In the genomic region with DNA sequence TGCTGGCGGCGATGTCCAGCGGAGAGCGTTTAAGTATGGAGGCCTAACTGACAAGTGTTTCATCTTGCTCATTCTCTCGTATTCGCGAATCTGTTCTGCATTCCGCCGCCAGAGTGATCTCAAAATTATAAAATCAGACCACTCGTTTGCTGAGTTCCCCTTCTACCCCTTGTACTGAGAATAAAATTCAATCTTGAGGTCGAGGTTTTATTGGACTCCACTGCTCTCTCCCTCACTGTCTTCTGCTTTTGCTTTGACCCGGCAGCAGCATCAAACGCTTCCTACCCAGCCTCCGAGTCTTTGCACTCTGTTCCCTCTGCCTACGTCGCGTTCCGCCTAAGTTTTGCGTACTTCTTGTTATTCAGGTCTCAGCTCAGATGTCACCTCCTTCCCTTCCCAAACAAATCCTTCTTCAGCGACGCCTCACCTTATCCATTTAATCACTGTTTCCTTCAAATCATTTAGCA, we compare ENCODE assay signal across 8 cellular contexts. TPM values are rescaled to one million over a fixed set of nuclear protein-coding genes. Genes with fewer than 3 reads are reported as not detected.
DNase-seq lines count a peak whose midpoint lies in the region; ATAC-seq, FAIRE-seq and TF ChIP-seq lines count a peak whose summit lies in the region.

No MANE protein-coding gene starts in this region.

- H3K4me3 Mint-ChIP-seq in neural progenitor cell (no peak overlapping the region), osteocyte (ENCODE audit: unreplicated experiment) (no peak overlapping the region)

- POLR2A ChIA-PET in endothelial cell of umbilical vein (lab: Charles Lee): interaction anchor here (0.6 to 1.4 kb wide), 3 partner anchors 10 to 198 kb away, joined by 3 to 13 read pairs (median 5); a partner anchor contains a TSS

- H3K4me1 Mint-ChIP-seq in neural progenitor cell (peaks cover 21% of the 10 kb centered on the region), osteocyte (ENCODE audit: unreplicated experiment) (peaks cover 21% of the 10 kb centered on the region)

- no peaks in the 10 kb centered on the region for H3K27me3 ChIP-seq in BE2C
- H3K27me3 ChIP-seq in endothelial cell of umbilical vein (ENCODE audit: control insufficient read depth in 2 of 2, insufficient read depth in 2 of 2, low read length in 2 of 2): no peaks in the 10 kb centered on the region
- no peaks in the 10 kb centered on the region for H3K27me3 ChIP-seq in neural progenitor cell

- TSS peak; percentile 72 for BruUV-seq in endothelial cell of umbilical vein (replicated peaks; lab: Mats Ljungman, UMichigan)

- DNase-seq in BE2C (no peak), HCEC 1CT (peak; percentile 31), endothelial cell of umbilical vein (ENCODE audit: low read depth, low spot score) (peak; percentile 63), neural progenitor cell (ENCODE audit: low spot score) (peak; percentile 51), osteocyte (ENCODE audit: extremely low spot score, unreplicated experiment) (no peak), ecto neural progenitor cell (ENCODE audit: low spot score) (no peak)

- no peak for TF ChIP-seq CTCF in BE2C (IDR thresholded peaks at IDR 0.05; ENCODE audit: low read depth, low read length)
- no peak for TF ChIP-seq CTCF in endothelial cell of umbilical vein (IDR thresholded peaks at IDR 0.05; ENCODE audit: extremely low read depth in 1 of 2, insufficient read depth in 1 of 2, low read depth in 1 of 2, low read length in 2 of 2)
- TF ChIP-seq CTCF in neural progenitor cell (IDR thresholded peaks at IDR 0.05): no peak
- no peak for TF ChIP-seq CTCF in osteocyte (IDR thresholded peaks at IDR 0.05)

- intact Hi-C loops in endothelial cell of umbilical vein (cut with micrococcal nuclease): loop anchor here (1.0 to 2.0 kb wide), 2 partner anchors 27 to 225 kb away; a partner anchor contains a TSS

- H3K36me3 ChIP-seq in BE2C: peaks cover 60% of the 10 kb centered on the region
- H3K36me3 ChIP-seq in endothelial cell of umbilical vein (ENCODE audit: control insufficient read depth in 2 of 2, extremely low read depth in 1 of 2, insufficient read depth in 2 of 2, low read length in 2 of 2): peaks cover 0 to 5% of the 10 kb centered on the region in 2 experiments
- H3K36me3 ChIP-seq in neural progenitor cell: peaks cover 11% of the 10 kb centered on the region

- H3K79me2 ChIP-seq in endothelial cell of umbilical vein (ENCODE audit: control insufficient read depth, insufficient read depth, low read length): peaks cover 71% of the 10 kb centered on the region
- peaks cover 91% of the 10 kb centered on the region for H3K79me2 ChIP-seq in neural progenitor cell (ENCODE audit: low read depth)

- H2AFZ ChIP-seq in endothelial cell of umbilical vein (ENCODE audit: low read depth, low read length) (peak overlapping the region; percentile 58), neural progenitor cell (replicated peaks) (no peak overlapping the region)

- no peaks in the 10 kb centered on the region for H3K9me1 ChIP-seq in endothelial cell of umbilical vein (replicated peaks; ENCODE audit: control insufficient read depth, extremely low read depth, insufficient read depth, low read length)

- H3K4me3 ChIP-seq in BE2C (ENCODE audit: low read depth, low read length) (peak overlapping the region; percentile 100), endothelial cell of umbilical vein (replicated peaks in 1 of 3; ENCODE audit: insufficient read depth in 1 of 3, low read depth in 1 of 3, low read length in 3 of 3) (peak overlapping the region; percentile 29 to 80 (median 48)), neural progenitor cell (peak overlapping the region; percentile 93)

- no peaks in the 10 kb centered on the region for H3K4me1 ChIP-seq in BE2C
- peaks cover 25% of the 10 kb centered on the region for H3K4me1 ChIP-seq in endothelial cell of umbilical vein (ENCODE audit: control insufficient read depth, extremely low read depth, insufficient read depth, low read length)
- peaks cover 27% of the 10 kb centered on the region for H3K4me1 ChIP-seq in neural progenitor cell

- H3K9ac ChIP-seq in endothelial cell of umbilical vein (replicated peaks; ENCODE audit: extremely low read depth, insufficient read depth, low read length) (peak overlapping the region; percentile 89), neural progenitor cell (peak overlapping the region; percentile 77)

- H3K9me3 ChIP-seq in BE2C (no peaks in the 10 kb centered on the region), endothelial cell of umbilical vein (replicated peaks; ENCODE audit: control insufficient read depth, insufficient read depth, low read length) (no peaks in the 10 kb centered on the region), neural progenitor cell (ENCODE audit: low read depth) (no peaks in the 10 kb centered on the region)

- peak; percentile 3 for ATAC-seq in SK-N-SH treated with all-trans-retinoic acid at 6 μM for 48 hours
- ATAC-seq in GM21528 (IDR thresholded peaks at IDR 0.05; ENCODE audit: low FRiP score, unreplicated experiment): no peak

- no peak overlapping the region for H3K27ac Mint-ChIP-seq in neural progenitor cell
- no peak overlapping the region for H3K27ac Mint-ChIP-seq in osteocyte (ENCODE audit: unreplicated experiment)

- peak; percentile 15 for FAIRE-seq in endothelial cell of umbilical vein (lab: Jason Lieb, UNC)

- H3K27me3 Mint-ChIP-seq in neural progenitor cell (ENCODE audit: insufficient read depth, low read depth) (peaks cover 3% of the 10 kb centered on the region), osteocyte (ENCODE audit: unreplicated experiment) (no peaks in the 10 kb centered on the region)

- H3F3A ChIP-seq in neural progenitor cell (ENCODE audit: low read depth): peaks cover 13% of the 10 kb centered on the region

- CTCF ChIA-PET in endothelial cell of umbilical vein (lab: Charles Lee): interaction anchor here (1.4 kb wide), 2 partner anchors 22 to 27 kb away, joined by 3 to 5 read pairs; a partner anchor contains a TSS

- H4K20me1 ChIP-seq in endothelial cell of umbilical vein (replicated peaks; ENCODE audit: control insufficient read depth, extremely low read depth, insufficient read depth, low read length) (peaks cover 11% of the 10 kb centered on the region), neural progenitor cell (ENCODE audit: low read depth) (peaks cover 32% of the 10 kb centered on the region)

- H3K9me3 Mint-ChIP-seq in neural progenitor cell: no peaks in the 10 kb centered on the region
- H3K9me3 Mint-ChIP-seq in osteocyte (ENCODE audit: unreplicated experiment): no peaks in the 10 kb centered on the region

- dilution Hi-C loops in endothelial cell of umbilical vein (cut with MboI; ENCODE audit: extremely low pct_ligation_motif_present, low sequenced_read_pairs): no loop called here

- peak overlapping the region; percentile 83 for H3K4me2 ChIP-seq in endothelial cell of umbilical vein (ENCODE audit: insufficient read depth, low read length)
- peak overlapping the region; percentile 92 for H3K4me2 ChIP-seq in neural progenitor cell

- peak; percentile 46 for TF ChIP-seq POLR2A in endothelial cell of umbilical vein (IDR thresholded peaks at IDR 0.05; ENCODE audit: low read depth, low read length)

- H3K27ac ChIP-seq in endothelial cell of umbilical vein (ENCODE audit: insufficient read depth, low read depth, low read length): peak overlapping the region; percentile 58
- peak overlapping the region; percentile 79 for H3K27ac ChIP-seq in neural progenitor cell

- H3K36me3 Mint-ChIP-seq in neural progenitor cell (peaks cover 7% of the 10 kb centered on the region), osteocyte (ENCODE audit: unreplicated experiment) (peaks cover 9% of the 10 kb centered on the region)

TF ChIP-seq in SK-N-SH treated with all-trans-retinoic acid at 6 μM for 48 hours, 23 proteins besides CTCF, POLR2A, EP300 and RAD21 (continues in another document):
- no peak for TF ChIP-seq ZC3H10 (CRISPR knock-in tag; IDR thresholded peaks at IDR 0.05)

TF ChIP-seq in endothelial cell of umbilical vein, 7 proteins besides CTCF, POLR2A, EP300 and RAD21 (continues in another document):
- no peak for TF ChIP-seq MYC (IDR thresholded peaks at IDR 0.05; ENCODE audit: low read depth, low read length)

RNA-seq across cellular contexts. Expression of a gene that starts 0.5 kb away (rescaled TPM):
- 6.6 TPM for polyA plus RNA-seq in BE2C (2012; ENCODE audit: insufficient read depth, insufficient read length, low read depth)
- total RNA-seq in endothelial cell of umbilical vein (47.9 and 52.9 TPM in 2 replicates), neural progenitor cell (ENCODE audit: low replicate concordance) (196 and 249 TPM in 2 replicates), osteocyte (14.1 and 18.5 TPM in 2 replicates)
- polyA plus RNA-seq in endothelial cell of umbilical vein: 14.5 and 15.5 TPM in 2 replicates
- 9.8 and 12.0 TPM in 2 replicates for polyA plus RNA-seq in endothelial cell of umbilical vein (2011; cell fraction: cytosol; rRNA removed)
- 103 and 142 TPM in 2 replicates for polyA plus RNA-seq in endothelial cell of umbilical vein (2011; cell fraction: nucleus; rRNA removed)
- 13.2 and 21.2 TPM in 2 replicates for polyA plus RNA-seq in endothelial cell of umbilical vein (2012)
- polyA minus RNA-seq in endothelial cell of umbilical vein: 35.0 and 37.3 TPM in 2 replicates
- polyA minus RNA-seq in endothelial cell of umbilical vein (2011; cell fraction: cytosol; rRNA and poly(A)+ RNA removed): 26.7 TPM
- polyA minus RNA-seq in endothelial cell of umbilical vein (2011; cell fraction: nucleus; rRNA and poly(A)+ RNA removed): 66.7 and 127 TPM in 2 replicates

RNA-seq across cellular contexts. Expression of a gene that starts 0.8 kb away (rescaled TPM):
- 173 TPM for polyA plus RNA-seq in BE2C (2012; ENCODE audit: insufficient read depth, insufficient read length, low read depth)
- total RNA-seq in endothelial cell of umbilical vein (78.0 and 81.1 TPM in 2 replicates), neural progenitor cell (ENCODE audit: low replicate concordance) (156 and 248 TPM in 2 replicates), osteocyte (64.9 and 67.9 TPM in 2 replicates)
- 11.3 and 17.6 TPM in 2 replicates for polyA plus RNA-seq in endothelial cell of umbilical vein
- polyA plus RNA-seq in endothelial cell of umbilical vein (2011; cell fraction: cytosol; rRNA removed): 17.9 and 20.1 TPM in 2 replicates
- 110 and 175 TPM in 2 replicates for polyA plus RNA-seq in endothelial cell of umbilical vein (2011; cell fraction: nucleus; rRNA removed)
- polyA plus RNA-seq in endothelial cell of umbilical vein (2012): 58.1 and 62.2 TPM in 2 replicates
- 28.2 and 30.6 TPM in 2 replicates for polyA minus RNA-seq in endothelial cell of umbilical vein
- 15.0 TPM for polyA minus RNA-seq in endothelial cell of umbilical vein (2011; cell fraction: cytosol; rRNA and poly(A)+ RNA removed)
- 94.3 and 139 TPM in 2 replicates for polyA minus RNA-seq in endothelial cell of umbilical vein (2011; cell fraction: nucleus; rRNA and poly(A)+ RNA removed)

RNA-seq across cellular contexts. Expression of a gene that starts 26.8 kb away (rescaled TPM):
- 16.4 TPM for polyA plus RNA-seq in BE2C (2012; ENCODE audit: insufficient read depth, insufficient read length, low read depth)
- total RNA-seq in endothelial cell of umbilical vein (24.4 and 26.5 TPM in 2 replicates), neural progenitor cell (ENCODE audit: low replicate concordance) (34.5 and 49.1 TPM in 2 replicates), osteocyte (27.6 and 28.0 TPM in 2 replicates)
- polyA plus RNA-seq in endothelial cell of umbilical vein: 9.4 and 10.0 TPM in 2 replicates
- polyA plus RNA-seq in endothelial cell of umbilical vein (2011; cell fraction: cytosol; rRNA removed): 12.5 and 13.6 TPM in 2 replicates
- polyA plus RNA-seq in endothelial cell of umbilical vein (2011; cell fraction: nucleus; rRNA removed): 34.1 and 41.2 TPM in 2 replicates
- 11.8 and 15.7 TPM in 2 replicates for polyA plus RNA-seq in endothelial cell of umbilical vein (2012)
- 10.0 and 11.4 TPM in 2 replicates for polyA minus RNA-seq in endothelial cell of umbilical vein
- polyA minus RNA-seq in endothelial cell of umbilical vein (2011; cell fraction: cytosol; rRNA and poly(A)+ RNA removed): 11.6 TPM
- polyA minus RNA-seq in endothelial cell of umbilical vein (2011; cell fraction: nucleus; rRNA and poly(A)+ RNA removed): 15.6 and 20.2 TPM in 2 replicates

Comparison
In these comparisons a context has a peak if more than half of its experiments do, and no peak if none do; other contexts are left out.
1. DNase-seq: peak in HCEC 1CT (single experiment), endothelial cell of umbilical vein (single experiment) and neural progenitor cell (single experiment); none in BE2C (single experiment), osteocyte (single experiment) and ecto neural progenitor cell (single experiment).
2. H3K4me3 ChIP-seq: peak in every context shown above with its lines; median percentile 100 in BE2C; 93 in neural progenitor cell; 48 in endothelial cell of umbilical vein.